Comparison of ENCODE assay signal across 9 cellular contexts in genomic region chr1:89607888-89608626, GRCh38. TPM values are rescaled to one million over a fixed set of nuclear protein-coding genes. Genes with fewer than 3 reads are reported as not detected.
DNase-seq lines count a peak whose midpoint lies in the region; ATAC-seq lines count a peak whose summit lies in the region.
"Had no signal": no experiment of that assay in that cellular context is flagged by ENCODE, and none has a peak within 500 bp of the region (broad histone marks: within the 10 kb centered on the region; RNA-seq: fewer than 3 reads in every experiment).

No MANE protein-coding gene starts in this region.

- peak; percentile 28 for ATAC-seq in activated naive CD8-positive, alpha-beta T cell treated with anti-CD3 and anti-CD28 coated beads, Interleukin-2, amount 10 ng/mL, durations not matched to agents 7 days and 5 days (ENCODE audit: low read depth)
- peak; percentile 49 to 66 for ATAC-seq in naive thymus-derived CD8-positive, alpha-beta T cell
- no peak for ATAC-seq in GM21529 (IDR thresholded peaks at IDR 0.05; ENCODE audit: unreplicated experiment)

- no peaks in the 10 kb centered on the region for H3K9me3 Mint-ChIP-seq in activated CD4-positive, alpha-beta T cell treated with anti-CD3 and anti-CD28 coated beads, Interleukin-2, amount 10 ng/mL, durations not matched to agents 24 days and 14 days
- no peaks in the 10 kb centered on the region for H3K9me3 Mint-ChIP-seq in activated naive CD8-positive, alpha-beta T cell treated with anti-CD3 and anti-CD28 coated beads, Interleukin-2, amount 10 ng/mL, durations not matched to agents 7 days and 5 days
- no peaks in the 10 kb centered on the region for H3K9me3 Mint-ChIP-seq in naive thymus-derived CD8-positive, alpha-beta T cell

- H3K9me3 ChIP-seq in thymus (ENCODE audit: control insufficient read depth), result no peaks in the 10 kb centered on the region

- H3K4me1 Mint-ChIP-seq in activated CD4-positive, alpha-beta T cell treated with anti-CD3 and anti-CD28 coated beads, Interleukin-2, amount 10 ng/mL, durations not matched to agents 24 days and 14 days, result peaks cover 85% of the 10 kb centered on the region
- peaks cover 82% of the 10 kb centered on the region for H3K4me1 Mint-ChIP-seq in activated naive CD8-positive, alpha-beta T cell treated with anti-CD3 and anti-CD28 coated beads, Interleukin-2, amount 10 ng/mL, durations not matched to agents 7 days and 5 days
- H3K4me1 Mint-ChIP-seq in naive thymus-derived CD8-positive, alpha-beta T cell, result peaks cover 36 to 97% (median 95%) of the 10 kb centered on the region in 4 donors

- intact Hi-C loops in activated CD4-positive, alpha-beta T cell treated with anti-CD3 and anti-CD28 coated beads, Interleukin-2, amount 10 ng/mL, durations not matched to agents 24 days and 14 days (cut with micrococcal nuclease), result loop anchor here (1.0 to 10.0 kb wide), 5 partner anchors 24 to 563 kb away; no protein-coding TSS in a partner anchor

- peak overlapping the region; percentile 88 for H3K4me3 Mint-ChIP-seq in activated CD4-positive, alpha-beta T cell treated with anti-CD3 and anti-CD28 coated beads, Interleukin-2, amount 10 ng/mL, durations not matched to agents 24 days and 14 days
- H3K4me3 Mint-ChIP-seq in activated naive CD8-positive, alpha-beta T cell treated with anti-CD3 and anti-CD28 coated beads, Interleukin-2, amount 10 ng/mL, durations not matched to agents 7 days and 5 days, result peak overlapping the region; percentile 91
- H3K4me3 Mint-ChIP-seq in naive thymus-derived CD8-positive, alpha-beta T cell, result peak overlapping the region; percentile 76 to 95 (median 90)

- peak overlapping the region; percentile 99 for H3K27ac Mint-ChIP-seq in activated CD4-positive, alpha-beta T cell treated with anti-CD3 and anti-CD28 coated beads, Interleukin-2, amount 10 ng/mL, durations not matched to agents 24 days and 14 days
- H3K27ac Mint-ChIP-seq in activated naive CD8-positive, alpha-beta T cell treated with anti-CD3 and anti-CD28 coated beads, Interleukin-2, amount 10 ng/mL, durations not matched to agents 7 days and 5 days, result peak overlapping the region; percentile 99
- H3K27ac Mint-ChIP-seq in naive thymus-derived CD8-positive, alpha-beta T cell, result peak overlapping the region; percentile 94 to 100 (median 99)

- POLR2A ChIA-PET in activated naive CD8-positive, alpha-beta T cell treated with anti-CD3 and anti-CD28 coated beads, Interleukin-2, amount 10 ng/mL, durations not matched to agents 7 days and 5 days (lab: Charles Lee), result interaction anchor here (0.6 to 6.8 kb wide), 7 partner anchors 15 to 155 kb away, joined by 3 to 98 read pairs (median 6); partner anchors contain the start of genes LRRC8B and LRRC8C
- POLR2A ChIA-PET in naive thymus-derived CD8-positive, alpha-beta T cell (lab: Charles Lee), result interaction anchor here (0.6 to 13.2 kb wide), 25 partner anchors 9 to 719 kb away, joined by 3 to 329 read pairs (median 5); partner anchors contain the start of genes GBP2, GTF2B, LRRC8B and LRRC8C

- no peaks in the 10 kb centered on the region for H3K27me3 ChIP-seq in thymus (ENCODE audit: control insufficient read depth, insufficient read depth)

- H3K36me3 Mint-ChIP-seq in activated CD4-positive, alpha-beta T cell treated with anti-CD3 and anti-CD28 coated beads, Interleukin-2, amount 10 ng/mL, durations not matched to agents 24 days and 14 days (ENCODE audit: low read depth), result peaks cover 20% of the 10 kb centered on the region
- peaks cover 1% of the 10 kb centered on the region for H3K36me3 Mint-ChIP-seq in activated naive CD8-positive, alpha-beta T cell treated with anti-CD3 and anti-CD28 coated beads, Interleukin-2, amount 10 ng/mL, durations not matched to agents 7 days and 5 days
- no peaks in the 10 kb centered on the region for H3K36me3 Mint-ChIP-seq in naive thymus-derived CD8-positive, alpha-beta T cell

- peak; percentile 91 for DNase-seq in activated CD4-positive, alpha-beta T cell treated with anti-CD3 and anti-CD28 coated beads, Interleukin-2, amount 10 ng/mL, durations not matched to agents 24 days and 14 days
- no peak for DNase-seq in activated naive CD8-positive, alpha-beta T cell treated with anti-CD3 and anti-CD28 coated beads, Interleukin-2, amount 10 ng/mL, durations not matched to agents 7 days and 5 days
- peak; percentile 42 to 89 (median 75) for DNase-seq in naive thymus-derived CD8-positive, alpha-beta T cell
- no peak for DNase-seq in NCI-H1048 (lab: John Stamatoyannopoulos, UW)
- DNase-seq in NCI-H2196 treated with DMSO at 0.1 percent for 48 hours (lab: John Stamatoyannopoulos, UW; ENCODE audit: unreplicated experiment), result no peak
- DNase-seq: NCI-H146 had no signal

- no peaks in the 10 kb centered on the region for H3K27me3 Mint-ChIP-seq in activated CD4-positive, alpha-beta T cell treated with anti-CD3 and anti-CD28 coated beads, Interleukin-2, amount 10 ng/mL, durations not matched to agents 24 days and 14 days
- H3K27me3 Mint-ChIP-seq in activated naive CD8-positive, alpha-beta T cell treated with anti-CD3 and anti-CD28 coated beads, Interleukin-2, amount 10 ng/mL, durations not matched to agents 7 days and 5 days, result no peaks in the 10 kb centered on the region
- no peaks in the 10 kb centered on the region for H3K27me3 Mint-ChIP-seq in naive thymus-derived CD8-positive, alpha-beta T cell

- peak overlapping the region; percentile 73 for H3K27ac ChIP-seq in thymus (ENCODE audit: low read depth)

- peaks cover 6% of the 10 kb centered on the region for H3K4me1 ChIP-seq in thymus (ENCODE audit: control insufficient read depth, insufficient read depth, low read length)

- H3K4me3 ChIP-seq in thymus (ENCODE audit: low read length), result no peak overlapping the region
- H3K4me3 ChIP-seq: smooth muscle cell had no signal

- WGBS in thymus, result 91% methylated on average over 8 of the region's 8 CpGs

- no peaks in the 10 kb centered on the region for H3K36me3 ChIP-seq in thymus (ENCODE audit: control insufficient read depth, insufficient read depth)

RNA-seq across cellular contexts. Expression of gene LRRC8C, which starts 24.9 kb away (rescaled TPM):
- total RNA-seq in activated CD4-positive, alpha-beta T cell treated with anti-CD3 and anti-CD28 coated beads, Interleukin-2, amount 10 ng/mL, durations not matched to agents 24 days and 14 days, result 73.1 and 74.0 TPM in 2 replicates
- 10 to 100 TPM; 38.2 to 41.8 TPM for total RNA-seq in activated naive CD8-positive, alpha-beta T cell treated with anti-CD3 and anti-CD28 coated beads, Interleukin-2, amount 10 ng/mL, durations not matched to agents 7 days and 5 days
- 10 to 100 TPM; 52.2 to 53.3 TPM for total RNA-seq in naive thymus-derived CD8-positive, alpha-beta T cell
- polyA plus RNA-seq in naive thymus-derived CD8-positive, alpha-beta T cell, result 10 to 100 TPM; 10.0 to 19.2 (median 14.2) TPM
- 5.5 TPM for polyA plus RNA-seq in thymus

Comparison
In these comparisons a context has a peak if more than half of its experiments do, and no peak if none do; other contexts are left out.
1. DNase-seq: peak in activated CD4-positive, alpha-beta T cell treated with anti-CD3 and anti-CD28 coated beads, Interleukin-2, amount 10 ng/mL, durations not matched to agents 24 days and 14 days (single experiment) and naive thymus-derived CD8-positive, alpha-beta T cell (10 of 10); none in activated naive CD8-positive, alpha-beta T cell treated with anti-CD3 and anti-CD28 coated beads, Interleukin-2, amount 10 ng/mL, durations not matched to agents 7 days and 5 days (single experiment), NCI-H1048 (single experiment) and NCI-H2196 treated with DMSO at 0.1 percent for 48 hours (single experiment).
2. Peak in every context shown above with its lines, with median percentiles within 50 percentile points of each other: H3K27ac Mint-ChIP-seq and H3K4me3 Mint-ChIP-seq.